In genomic region chr2:10709290-10709939, GRCh38 we compare ENCODE assay signal across 9 cellular contexts. TPM values are rescaled to one million over a fixed set of nuclear protein-coding genes. Genes with fewer than 3 reads are reported as not detected.
DNase-seq lines count a peak whose midpoint lies in the region; ATAC-seq and TF ChIP-seq lines count a peak whose summit lies in the region.
"Had no signal": no experiment of that assay in that cellular context is flagged by ENCODE, and none has a peak within 500 bp of the region (broad histone marks: within the 10 kb centered on the region; RNA-seq: fewer than 3 reads in every experiment).

No MANE protein-coding gene starts in this region.

- TF ChIP-seq CTCF in WTC11 (IDR thresholded peaks at IDR 0.05) (no peak), mucosa of descending colon (IDR thresholded peaks at IDR 0.05) (peak; percentile 8), dorsolateral prefrontal cortex (IDR thresholded peaks at IDR 0.05 in 54 of 56, conservative IDR thresholded peaks at IDR 0.05 in 2 of 56; ENCODE audit: low read depth in 1 of 56, partially characterized antibody in 56 of 56) (no peak)

- no peak overlapping the region for H3K27ac Mint-ChIP-seq in WTC11

- ATAC-seq in WTC11 (peak; percentile 96), mucosa of descending colon (peak; percentile 82), HG03354 (IDR thresholded peaks at IDR 0.05; ENCODE audit: poor library complexity, severe bottlenecking, unreplicated experiment) (no peak), HG02973 (IDR thresholded peaks at IDR 0.05; ENCODE audit: unreplicated experiment) (no peak), GM18909 (IDR thresholded peaks at IDR 0.05; ENCODE audit: poor library complexity, unreplicated experiment) (no peak)

- H3K27me3 ChIP-seq in dorsolateral prefrontal cortex: peaks cover 0 to 16% (median 0%) of the 10 kb centered on the region in 45 donors

- no peaks in the 10 kb centered on the region for H3K9me3 ChIP-seq in mucosa of descending colon

- CTCF ChIA-PET in WTC11 (lab: Charles Lee): interaction anchor here (0.7 to 1.8 kb wide), 9 partner anchors 11 to 423 kb away, joined by 3 to 6 read pairs (median 4); partner anchors contain the start of gene ATP6V1C2

- H3K36me3 Mint-ChIP-seq in WTC11: no peaks in the 10 kb centered on the region

- POLR2A ChIA-PET in WTC11 (lab: Charles Lee): no interaction called here

- H3K36me3 ChIP-seq in mucosa of descending colon (ENCODE audit: low read depth): no peaks in the 10 kb centered on the region

- peaks cover 3% of the 10 kb centered on the region; the same call in 1 of the 2 replicates for H3K27me3 Mint-ChIP-seq in WTC11 (ENCODE audit: low read depth)

- no peaks in the 10 kb centered on the region for H3K4me1 ChIP-seq in mucosa of descending colon (ENCODE audit: low read depth)

- intact Hi-C loops in mucosa of descending colon (cut with DNase I, micrococcal nuclease) (no loop called here), dorsolateral prefrontal cortex (cut with DNase I) (no loop called here)

- no peak overlapping the region for H3K27ac ChIP-seq in dorsolateral prefrontal cortex

- DNase-seq in ELR (ENCODE audit: low read depth): peak; percentile 53
- DNase-seq in NCI-H146 treated with DMSO at 0.1 percent for 48 hours (lab: John Stamatoyannopoulos, UW; ENCODE audit: unreplicated experiment): peak; percentile 81
- DNase-seq in WTC11 (ENCODE audit: low spot score): peak; percentile 60
- DNase-seq in mucosa of descending colon: peak in 2 of 3 donors; percentile 37 to 50
- DNase-seq in dorsolateral prefrontal cortex: no peak
- DNase-seq: activated naive CD4-positive, alpha-beta T cell treated with Interleukin-2 at 50 U/mL for 16 hours had no signal

- no peaks in the 10 kb centered on the region for H3K9me3 Mint-ChIP-seq in WTC11

- no peak overlapping the region for H3K4me3 Mint-ChIP-seq in WTC11

- peaks cover 10% of the 10 kb centered on the region for H3K4me1 Mint-ChIP-seq in WTC11

- no peak overlapping the region for H3K4me3 ChIP-seq in mucosa of descending colon
- H3K4me3 ChIP-seq in dorsolateral prefrontal cortex: no peak overlapping the region

TF ChIP-seq in WTC11, 78 proteins besides CTCF, POLR2A, EP300 and RAD21:
- TF ChIP-seq NFATC4 (CRISPR knock-in tag; IDR thresholded peaks at IDR 0.05) (no peak), NFE2L1 (CRISPR knock-in tag; IDR thresholded peaks at IDR 0.05) (no peak), TCF7 (CRISPR knock-in tag; IDR thresholded peaks at IDR 0.05; ENCODE audit: low read depth) (no peak), FOXP4 (CRISPR knock-in tag; IDR thresholded peaks at IDR 0.05) (peak; percentile 56; the same call in 1 of the 2 replicates), EMX1 (CRISPR knock-in tag; IDR thresholded peaks at IDR 0.05) (no peak)

RNA-seq across cellular contexts. Expression of gene ATP6V1C2, which starts 12.0 kb away (rescaled TPM):
- total RNA-seq in WTC11 (2021): 0.42 to 1.9 TPM (median 1.2 TPM) in 3 replicates
- 1 to 10 TPM in 2 of 3 donors, under 1 TPM in 1; 0.57 to 3.8 (median 1.0) TPM for total RNA-seq in mucosa of descending colon
- 1 to 10 TPM in 89 of 120 experiments, under 1 TPM in 28, not detected in 3; 0.31 to 7.1 (median 1.6) TPM for total RNA-seq in dorsolateral prefrontal cortex

RNA-seq across cellular contexts. Expression of gene NOL10, which starts 19.6 kb away (rescaled TPM):
- total RNA-seq in WTC11 (2021) (28.1 to 31.8 TPM (median 28.7 TPM) in 3 replicates), mucosa of descending colon (10 to 100 TPM; 17.0 to 22.7 (median 19.7) TPM), dorsolateral prefrontal cortex (10 to 100 TPM; 17.6 to 32.8 (median 24.2) TPM)

Comparison
In these comparisons a context has a peak if more than half of its experiments do, and no peak if none do; other contexts are left out.
1. DNase-seq: peak in ELR (single experiment), NCI-H146 treated with DMSO at 0.1 percent for 48 hours (single experiment), WTC11 (single experiment) and mucosa of descending colon (2 of 3); none in dorsolateral prefrontal cortex (0 of 10).
2. ATAC-seq: peak in WTC11 (single experiment) and mucosa of descending colon (single experiment); none in HG03354 (single experiment), HG02973 (single experiment) and GM18909 (single experiment).